Comparison of ENCODE assay signal across 34 cellular contexts in the genomic region with DNA sequence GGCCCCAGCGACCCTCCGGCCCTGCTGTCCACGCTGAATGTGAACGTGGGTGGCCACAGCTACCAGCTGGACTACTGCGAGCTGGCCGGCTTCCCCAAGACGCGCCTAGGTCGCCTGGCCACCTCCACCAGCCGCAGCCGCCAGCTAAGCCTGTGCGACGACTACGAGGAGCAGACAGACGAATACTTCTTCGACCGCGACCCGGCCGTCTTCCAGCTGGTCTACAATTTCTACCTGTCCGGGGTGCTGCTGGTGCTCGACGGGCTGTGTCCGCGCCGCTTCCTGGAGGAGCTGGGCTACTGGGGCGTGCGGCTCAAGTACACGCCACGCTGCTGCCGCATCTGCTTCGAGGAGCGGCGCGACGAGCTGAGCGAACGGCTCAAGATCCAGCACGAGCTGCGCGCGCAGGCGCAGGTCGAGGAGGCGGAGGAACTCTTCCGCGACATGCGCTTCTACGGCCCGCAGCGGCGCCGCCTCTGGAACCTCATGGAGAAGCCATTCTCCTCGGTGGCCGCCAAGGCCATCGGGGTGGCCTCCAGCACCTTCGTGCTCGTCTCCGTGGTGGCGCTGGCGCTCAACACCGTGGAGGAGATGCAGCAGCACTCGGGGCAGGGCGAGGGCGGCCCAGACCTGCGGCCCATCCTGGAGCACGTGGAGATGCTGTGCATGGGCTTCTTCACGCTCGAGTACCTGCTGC. TPM values are rescaled to one million over a fixed set of nuclear protein-coding genes. Genes with fewer than 3 reads are reported as not detected.
"Had no signal": no experiment of that assay in that cellular context is flagged by ENCODE, and none has a peak within 500 bp of the region (broad histone marks: within the 10 kb centered on the region; RNA-seq: fewer than 3 reads in every experiment).

No MANE protein-coding gene starts in this region.

- ATAC-seq: activated CD4-positive, alpha-beta T cell treated with anti-CD3 and anti-CD28 coated beads for 36 hours; activated CD4-positive, CD25-positive, alpha-beta regulatory T cell treated with anti-CD3 and anti-CD28 coated beads, Interleukin-2, amount 50 U/mL, for 24 hours; activated CD8-positive, alpha-beta T cell treated with anti-CD3 and anti-CD28 coated beads, Interleukin-2, amount 10 ng/mL, durations not matched to agents 7 days and 5 days; K562; WTC11 had no signal

- H3K4me3 ChIP-seq: ascending aorta, cardiac muscle cell, K562, PC-9, SJCRH30, SK-N-MC had no signal

- H3K27me3 ChIP-seq: ascending aorta, cardiac muscle cell, SJCRH30 had no signal

- DNase-seq: activated CD4-positive, alpha-beta T cell treated with anti-CD3 and anti-CD28 coated beads for 36 hours; activated CD4-positive, alpha-beta T cell treated with anti-CD3 and anti-CD28 coated beads, Interleukin-2, amount 10 ng/mL, durations not matched to agents 7 days and 5 days; activated CD4-positive, alpha-beta T cell treated with anti-CD3 and anti-CD28 coated beads, Interleukin-2, amount 50 U/mL, for 48 hours; activated CD8-positive, alpha-beta T cell treated with anti-CD3 and anti-CD28 coated beads, Interleukin-2, amount 10 ng/mL, durations not matched to agents 7 days and 5 days; activated gamma-delta T cell; activated naive CD4-positive, alpha-beta T cell treated with Interleukin-2 at 50 U/mL for 16 hours; activated naive CD8-positive, alpha-beta T cell treated with anti-CD3 and anti-CD28 coated beads, Interleukin-2, amount 10 ng/mL, durations not matched to agents 7 days and 5 days; activated T-cell treated with anti-CD3 and anti-CD28 coated beads, Interleukin-2, amount 50 U/mL, for 24 hours; amygdala; Karpas-422; NCI-H1048; NCI-H1436 treated with DMSO at 0.1 percent for 48 hours; NCI-H1694 treated with DMSO at 0.1 percent for 48 hours; NCI-H2029; NCI-H345; NCI-H510A; NCI-H526; NCI-H748 treated with DMSO at 0.1 percent for 48 hours; NK-92 treated with Interleukin-12 subunit alpha and Interleukin-12 subunit beta, amount 100 ng/mL, for 24 hours; PC-9; SHP77; SJCRH30 had no signal

- H3K36me3 ChIP-seq: ascending aorta, cardiac muscle cell, SJCRH30 had no signal

- H3K9me3 ChIP-seq: ascending aorta, SJCRH30 had no signal

- H3K27ac ChIP-seq: ascending aorta, cardiac muscle cell, PC-9, RWPE1, SJCRH30, SK-N-MC had no signal

- H3K4me1 ChIP-seq: ascending aorta had no signal

RNA-seq across cellular contexts. Expression of gene KCNV2, which starts 0.8 kb away (rescaled TPM):
- total RNA-seq: activated CD4-positive, alpha-beta T cell treated with anti-CD3 and anti-CD28 coated beads for 36 hours; activated CD4-positive, alpha-beta T cell treated with anti-CD3 and anti-CD28 coated beads, Interleukin-2, amount 10 ng/mL, durations not matched to agents 7 days and 5 days; activated CD8-positive, alpha-beta T cell treated with anti-CD3 and anti-CD28 coated beads, Interleukin-2, amount 10 ng/mL, durations not matched to agents 7 days and 5 days; activated naive CD8-positive, alpha-beta T cell treated with anti-CD3 and anti-CD28 coated beads, Interleukin-2, amount 10 ng/mL, durations not matched to agents 7 days and 5 days; activated T-helper 2 cell treated with anti-CD3 and anti-CD28 coated beads, Interferon-gamma antibody, Interleukin-2, Interleukin-4, amounts not matched to agents 10 μg/mL and 5 μg/mL and 100 μg/mL, durations not matched to agents 14 hours and 24 hours and 36 hours; ascending aorta; cardiac muscle cell; K562; MCF 10A; PC-9; SJCRH30; T-helper 1 cell treated with Interleukin-12 subunit alpha and Interleukin-12 subunit beta and Interleukin-4 antibody, amounts not matched to agents 30 ng/mL and 1 ng/mL, for 36 hours; T-helper 2 cell treated with Interferon-gamma antibody and Interleukin-4, amounts not matched to agents 100 ng/mL and 5 ng/mL, for 36 hours; WTC11 had no signal
- polyA plus RNA-seq: adipose tissue had no signal
